Comparison of ENCODE assay signal across 1 cellular context in the genomic region with DNA sequence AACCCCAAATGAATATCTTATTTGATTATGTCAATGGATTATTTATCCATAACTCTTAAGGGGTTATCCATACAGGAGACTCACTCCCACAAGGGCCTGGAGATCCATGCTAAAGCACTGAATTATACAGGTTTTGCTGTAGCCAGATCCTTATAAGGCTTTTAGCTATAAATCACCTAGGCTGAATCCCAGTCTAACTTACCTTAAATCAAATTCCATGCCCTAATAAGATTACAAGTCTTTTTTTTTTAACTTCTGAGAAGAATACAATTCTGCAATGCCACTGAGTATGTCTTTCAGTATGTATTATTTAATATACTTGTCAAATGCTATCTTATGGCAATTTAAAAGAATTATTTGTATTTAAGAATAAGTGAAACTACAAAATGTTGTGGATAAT.
TF ChIP-seq lines count a peak whose summit lies in the region.

No MANE protein-coding gene starts in this region.

TF ChIP-seq in SK-N-SH, 30 proteins besides CTCF, POLR2A, EP300 and RAD21 (continued from another document):
- TF ChIP-seq, protein P1, sequence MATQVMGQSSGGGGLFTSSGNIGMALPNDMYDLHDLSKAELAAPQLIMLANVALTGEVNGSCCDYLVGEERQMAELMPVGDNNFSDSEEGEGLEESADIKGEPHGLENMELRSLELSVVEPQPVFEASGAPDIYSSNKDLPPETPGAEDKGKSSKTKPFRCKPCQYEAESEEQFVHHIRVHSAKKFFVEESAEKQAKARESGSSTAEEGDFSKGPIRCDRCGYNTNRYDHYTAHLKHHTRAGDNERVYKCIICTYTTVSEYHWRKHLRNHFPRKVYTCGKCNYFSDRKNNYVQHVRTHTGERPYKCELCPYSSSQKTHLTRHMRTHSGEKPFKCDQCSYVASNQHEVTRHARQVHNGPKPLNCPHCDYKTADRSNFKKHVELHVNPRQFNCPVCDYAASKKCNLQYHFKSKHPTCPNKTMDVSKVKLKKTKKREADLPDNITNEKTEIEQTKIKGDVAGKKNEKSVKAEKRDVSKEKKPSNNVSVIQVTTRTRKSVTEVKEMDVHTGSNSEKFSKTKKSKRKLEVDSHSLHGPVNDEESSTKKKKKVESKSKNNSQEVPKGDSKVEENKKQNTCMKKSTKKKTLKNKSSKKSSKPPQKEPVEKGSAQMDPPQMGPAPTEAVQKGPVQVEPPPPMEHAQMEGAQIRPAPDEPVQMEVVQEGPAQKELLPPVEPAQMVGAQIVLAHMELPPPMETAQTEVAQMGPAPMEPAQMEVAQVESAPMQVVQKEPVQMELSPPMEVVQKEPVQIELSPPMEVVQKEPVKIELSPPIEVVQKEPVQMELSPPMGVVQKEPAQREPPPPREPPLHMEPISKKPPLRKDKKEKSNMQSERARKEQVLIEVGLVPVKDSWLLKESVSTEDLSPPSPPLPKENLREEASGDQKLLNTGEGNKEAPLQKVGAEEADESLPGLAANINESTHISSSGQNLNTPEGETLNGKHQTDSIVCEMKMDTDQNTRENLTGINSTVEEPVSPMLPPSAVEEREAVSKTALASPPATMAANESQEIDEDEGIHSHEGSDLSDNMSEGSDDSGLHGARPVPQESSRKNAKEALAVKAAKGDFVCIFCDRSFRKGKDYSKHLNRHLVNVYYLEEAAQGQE (IDR thresholded peaks at IDR 0.05; ENCODE audit: low read depth, low read length) = no peak
